ENCODE assay signal across 7 cellular contexts in genomic region chr4:54281060-54281781, GRCh38. TPM values are rescaled to one million over a fixed set of nuclear protein-coding genes. Genes with fewer than 3 reads are reported as not detected.
A peak's percentile ranks its signal among the peaks of the same experiment; 100 is the strongest.
DNase-seq lines count a peak whose midpoint lies in the region; ATAC-seq and TF ChIP-seq lines count a peak whose summit lies in the region.

No MANE protein-coding gene starts in this region.

- H3K4me3 Mint-ChIP-seq in stimulated activated effector memory CD8-positive, alpha-beta T cell treated with anti-CD3 and anti-CD28 coated beads, Interleukin-12 subunit alpha, Interleukin-12 subunit beta, amount 100 ng/mL, for 72 hours: no peak overlapping the region

- H3K27me3 ChIP-seq in MG63 (no peaks in the 10 kb centered on the region), upper lobe of right lung (no peaks in the 10 kb centered on the region)

- TF ChIP-seq CTCF in coronary artery (IDR thresholded peaks at IDR 0.05): no peak
- no peak for TF ChIP-seq CTCF in upper lobe of right lung (IDR thresholded peaks at IDR 0.05)

- peaks cover 63% of the 10 kb centered on the region for H3K36me3 ChIP-seq in MG63
- H3K36me3 ChIP-seq in upper lobe of right lung: no peaks in the 10 kb centered on the region

- peaks cover 12% of the 10 kb centered on the region for H3K9me3 Mint-ChIP-seq in stimulated activated effector memory CD8-positive, alpha-beta T cell treated with anti-CD3 and anti-CD28 coated beads, Interleukin-12 subunit alpha, Interleukin-12 subunit beta, amount 100 ng/mL, for 72 hours

- ATAC-seq in left lobe of liver (peak; percentile 93), upper lobe of right lung (peak; percentile 80), HG02885 (IDR thresholded peaks at IDR 0.05; ENCODE audit: poor library complexity, unreplicated experiment) (no peak)
- no peak for ATAC-seq in stimulated activated effector memory CD8-positive, alpha-beta T cell treated with anti-CD3 and anti-CD28 coated beads, Interleukin-12 subunit alpha, Interleukin-12 subunit beta, amount 100 ng/mL, for 72 hours

- no peak overlapping the region for H3K27ac Mint-ChIP-seq in stimulated activated effector memory CD8-positive, alpha-beta T cell treated with anti-CD3 and anti-CD28 coated beads, Interleukin-12 subunit alpha, Interleukin-12 subunit beta, amount 100 ng/mL, for 72 hours

- H3K4me1 ChIP-seq in upper lobe of right lung: peaks cover 36% of the 10 kb centered on the region

- no peak overlapping the region for H3K4me3 ChIP-seq in MG63
- peak overlapping the region; percentile 5 for H3K4me3 ChIP-seq in coronary artery
- H3K4me3 ChIP-seq in upper lobe of right lung: no peak overlapping the region

- H3K4me1 Mint-ChIP-seq in stimulated activated effector memory CD8-positive, alpha-beta T cell treated with anti-CD3 and anti-CD28 coated beads, Interleukin-12 subunit alpha, Interleukin-12 subunit beta, amount 100 ng/mL, for 72 hours: no peaks in the 10 kb centered on the region

- H3K36me3 Mint-ChIP-seq in stimulated activated effector memory CD8-positive, alpha-beta T cell treated with anti-CD3 and anti-CD28 coated beads, Interleukin-12 subunit alpha, Interleukin-12 subunit beta, amount 100 ng/mL, for 72 hours: no peaks in the 10 kb centered on the region

- intact Hi-C loops in upper lobe of right lung (cut with DNase I): no loop called here

- H3K9me3 ChIP-seq in MG63 (peaks cover 24% of the 10 kb centered on the region), upper lobe of right lung (peaks cover 3% of the 10 kb centered on the region)

- peak; percentile 100 for DNase-seq in MG63
- DNase-seq in coronary artery (ENCODE audit: low spot score): peak; percentile 93
- peak; percentile 76 for DNase-seq in left lobe of liver (ENCODE audit: low spot score)
- DNase-seq in upper lobe of right lung: no peak
- DNase-seq in stimulated activated effector memory CD8-positive, alpha-beta T cell treated with anti-CD3 and anti-CD28 coated beads, Interleukin-12 subunit alpha, Interleukin-12 subunit beta, amount 100 ng/mL, for 72 hours (ENCODE audit: low spot score in 2 of 2): no peak
- no peak for DNase-seq in NCI-H774 (lab: John Stamatoyannopoulos, UW)

- H3K27ac ChIP-seq in coronary artery (peak overlapping the region; percentile 49 to 86), upper lobe of right lung (peak overlapping the region; percentile 53)

RNA-seq across cellular contexts. Expression of gene PDGFRA, which starts 52.1 kb away (rescaled TPM):
- 118 and 133 TPM in 2 replicates for total RNA-seq in MG63 (2014; rRNA removed; shearing (Covaris generic); ENCODE audit: low replicate concordance)
- 15.5 TPM for total RNA-seq in left lobe of liver
- total RNA-seq in upper lobe of right lung: 91.5 TPM

Comparison
In these comparisons a context has a peak if more than half of its experiments do, and no peak if none do; other contexts are left out.
1. DNase-seq: peak in MG63 (single experiment), coronary artery (single experiment) and left lobe of liver (single experiment); none in upper lobe of right lung (single experiment), stimulated activated effector memory CD8-positive, alpha-beta T cell treated with anti-CD3 and anti-CD28 coated beads, Interleukin-12 subunit alpha, Interleukin-12 subunit beta, amount 100 ng/mL, for 72 hours (0 of 2) and NCI-H774 (single experiment).
2. ATAC-seq: peak in left lobe of liver (single experiment) and upper lobe of right lung (single experiment); none in HG02885 (single experiment) and stimulated activated effector memory CD8-positive, alpha-beta T cell treated with anti-CD3 and anti-CD28 coated beads, Interleukin-12 subunit alpha, Interleukin-12 subunit beta, amount 100 ng/mL, for 72 hours (single experiment).